9 cellular contexts compared by ENCODE assay signal in the genomic region with DNA sequence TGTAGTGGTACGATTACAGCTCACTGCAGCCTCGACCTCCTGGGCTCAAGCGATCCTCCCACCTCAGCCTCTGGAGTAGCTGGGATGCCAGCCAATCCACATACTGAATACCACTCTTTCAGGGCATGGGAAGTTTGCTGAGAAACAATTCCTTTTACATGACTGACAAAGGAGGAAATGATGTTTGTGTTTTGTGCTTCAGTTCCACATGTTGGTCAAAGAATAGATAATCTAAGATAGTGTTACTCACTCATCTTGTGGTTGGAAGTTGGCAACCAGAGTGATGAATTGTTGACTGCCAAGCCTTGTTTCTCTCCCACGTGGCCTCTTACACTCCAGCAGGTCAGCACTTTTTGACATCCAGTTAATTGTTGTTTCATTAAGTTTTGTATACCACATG.
A peak's percentile ranks its signal among the peaks of the same experiment; 100 is the strongest.
DNase-seq lines count a peak whose midpoint lies in the region; ATAC-seq and FAIRE-seq lines count a peak whose summit lies in the region.
"Had no signal": no experiment of that assay in that cellular context is flagged by ENCODE, and none has a peak within 500 bp of the region (broad histone marks: within the 10 kb centered on the region; RNA-seq: fewer than 3 reads in every experiment).

No MANE protein-coding gene starts in this region.

- no peak overlapping the region for H3K9ac ChIP-seq in adipocyte (ENCODE audit: low read length)

- no peak overlapping the region for H3K4me3 ChIP-seq in adipocyte (ENCODE audit: low read length)

- FAIRE-seq in urothelium cell line (lab: Jason Lieb, UNC) = peak; percentile 62

- H3K36me3 ChIP-seq in adipocyte (ENCODE audit: control insufficient read depth, insufficient read depth, low read length, severe bottlenecking) = no peaks in the 10 kb centered on the region

- H3K4me1 ChIP-seq in adipocyte (ENCODE audit: control insufficient read depth, insufficient read depth, low read length) = no peaks in the 10 kb centered on the region

- ATAC-seq in GM21723 (IDR thresholded peaks at IDR 0.05; ENCODE audit: unreplicated experiment) = no peak

- peak; percentile 4 for DNase-seq in stimulated activated naive CD4-positive, alpha-beta T cell treated with Interleukin-2 at 50 U/mL for 16 hours (lab: John Stamatoyannopoulos, UW)
- no peak for DNase-seq in stimulated activated naive CD4-positive, alpha-beta T cell (lab: John Stamatoyannopoulos, UW)
- DNase-seq in adipocyte (ENCODE audit: low read depth) (peak; percentile 5), urothelium cell line (ENCODE audit: low spot score) (peak; percentile 58)
- no peak for DNase-seq in NK-92 treated with Interleukin-12 subunit alpha and Interleukin-12 subunit beta, amount 100 ng/mL, for 24 hours (lab: John Stamatoyannopoulos, UW)
- DNase-seq: activated CD4-positive, alpha-beta T cell treated with anti-CD3 and anti-CD28 coated beads, Interleukin-2, amount 50 U/mL, for 48 hours; endodermal cell; NCI-H345 had no signal

- H3K9me3 ChIP-seq in adipocyte (ENCODE audit: control insufficient read depth, low read length) = no peaks in the 10 kb centered on the region

- no peaks in the 10 kb centered on the region for H3K27me3 ChIP-seq in adipocyte (replicated peaks; ENCODE audit: control insufficient read depth, insufficient read depth, low read length)

Comparison
In these comparisons a context has a peak if more than half of its experiments do, and no peak if none do; other contexts are left out.
1. DNase-seq: peak in stimulated activated naive CD4-positive, alpha-beta T cell treated with Interleukin-2 at 50 U/mL for 16 hours (single experiment), adipocyte (single experiment) and urothelium cell line (single experiment); none in stimulated activated naive CD4-positive, alpha-beta T cell (0 of 6) and NK-92 treated with Interleukin-12 subunit alpha and Interleukin-12 subunit beta, amount 100 ng/mL, for 24 hours (single experiment).